Comparison of ENCODE assay signal across 28 cellular contexts in the genomic region with DNA sequence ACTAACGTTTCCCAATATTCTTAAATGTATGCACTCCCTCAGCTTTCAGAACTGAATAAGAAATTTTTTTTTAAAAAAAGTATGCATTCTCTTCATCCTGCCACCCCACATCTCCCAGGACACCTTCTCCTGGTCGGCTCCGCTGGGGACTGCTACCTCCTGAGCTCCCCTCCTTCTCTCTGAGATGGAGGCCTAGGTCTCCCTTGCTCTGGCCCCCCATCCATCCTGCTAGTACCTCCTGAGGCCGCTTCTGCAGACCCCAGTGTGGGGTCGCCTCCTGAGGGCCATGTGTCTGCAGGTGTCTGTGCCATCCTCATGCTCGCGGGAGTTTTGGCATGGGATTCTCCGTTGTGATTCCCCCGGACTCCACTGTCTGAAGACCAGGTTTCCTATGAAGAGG. TPM values are rescaled to one million over a fixed set of nuclear protein-coding genes. Genes with fewer than 3 reads are reported as not detected.
DNase-seq lines count a peak whose midpoint lies in the region; ATAC-seq and TF ChIP-seq lines count a peak whose summit lies in the region.
"Had no signal": no experiment of that assay in that cellular context is flagged by ENCODE, and none has a peak within 500 bp of the region (broad histone marks: within the 10 kb centered on the region; RNA-seq: fewer than 3 reads in every experiment).

No MANE protein-coding gene starts in this region.

- peak overlapping the region in 8 of 10 donors; percentile 25 to 75 (median 60) for H3K4me3 Mint-ChIP-seq in naive thymus-derived CD4-positive, alpha-beta T cell
- H3K4me3 Mint-ChIP-seq: activated CD8-positive, alpha-beta T cell treated with anti-CD3 and anti-CD28 coated beads, Interleukin-2, amount 10 ng/mL, durations not matched to agents 7 days and 5 days; mesothelial cell of epicardium; type B pancreatic cell had no signal

- WGBS in right cardiac atrium = 80% methylated on average over 9 of the region's 9 CpGs
- WGBS in thyroid gland, 2 donors = 75 to 91% methylated on average over 9 of the region's 9 CpGs

- no peaks in the 10 kb centered on the region for H3K27me3 ChIP-seq in right cardiac atrium (ENCODE audit: control insufficient read depth, insufficient read depth)
- no peaks in the 10 kb centered on the region for H3K27me3 ChIP-seq in naive thymus-derived CD4-positive, alpha-beta T cell (ENCODE audit: control insufficient read depth in 2 of 2, insufficient read depth in 2 of 2, low read length in 2 of 2)
- no peaks in the 10 kb centered on the region for H3K27me3 ChIP-seq in thyroid gland
- H3K27me3 ChIP-seq: neutrophil had no signal

- peak overlapping the region; percentile 8 for H3K9ac ChIP-seq in SK-N-MC (ENCODE audit: insufficient read length)
- H3K9ac ChIP-seq: GM23248 had no signal

- peaks cover 5 to 72% (median 55%) of the 10 kb centered on the region in 7 donors for H3K4me1 Mint-ChIP-seq in naive thymus-derived CD4-positive, alpha-beta T cell
- H3K4me1 Mint-ChIP-seq: mesothelial cell of epicardium had no signal

- no peaks in the 10 kb centered on the region for H3K9me3 ChIP-seq in right cardiac atrium (ENCODE audit: control insufficient read depth, low read length)
- no peaks in the 10 kb centered on the region for H3K9me3 ChIP-seq in SK-N-MC (ENCODE audit: low read depth, low read length)
- H3K9me3 ChIP-seq in naive thymus-derived CD4-positive, alpha-beta T cell (ENCODE audit: control insufficient read depth in 2 of 3, low read length in 3 of 3) = no peaks in the 10 kb centered on the region
- no peaks in the 10 kb centered on the region for H3K9me3 ChIP-seq in thyroid gland
- H3K9me3 ChIP-seq: neutrophil had no signal

- DNase-seq in right cardiac atrium (peak in 2 of 3 donors; percentile 42 to 54), left ventricle myocardium superior (no peak), SK-N-MC (ENCODE audit: low read depth, low spot score) (no peak), thyroid gland (no peak), omental fat pad (ENCODE audit: low spot score) (no peak), NCI-H510A treated with DMSO at 0.1 percent for 48 hours (lab: John Stamatoyannopoulos, UW) (no peak), DMS53 (lab: John Stamatoyannopoulos, UW) (no peak)
- no peak for DNase-seq in naive thymus-derived CD4-positive, alpha-beta T cell
- DNase-seq: activated CD4-positive, alpha-beta T cell treated with anti-CD3 and anti-CD28 coated beads for 4 hours; activated CD8-positive, alpha-beta T cell treated with anti-CD3 and anti-CD28 coated beads, Interleukin-2, amount 10 ng/mL, durations not matched to agents 7 days and 5 days; DND-41; effector CD4-positive, alpha-beta T cell; erythroblast; glutamatergic neuron; NCI-H146; NCI-H226; NCI-H69; small intestine; stimulated activated naive CD8-positive, alpha-beta T cell treated with anti-CD3 and anti-CD28 coated beads, Interleukin-15, amount 100 ng/mL, for 72 hours had no signal

- peaks cover 9 to 49% (median 33%) of the 10 kb centered on the region in 5 donors for H3K36me3 Mint-ChIP-seq in naive thymus-derived CD4-positive, alpha-beta T cell

- peaks cover 17% of the 10 kb centered on the region for H3K36me3 ChIP-seq in SK-N-MC (ENCODE audit: insufficient read depth, low read length)
- H3K36me3 ChIP-seq in naive thymus-derived CD4-positive, alpha-beta T cell (ENCODE audit: control insufficient read depth in 2 of 3, insufficient read depth in 3 of 3, low read length in 3 of 3) = peaks cover 0 to 90% (median 7%) of the 10 kb centered on the region in 3 experiments
- peaks cover 3 to 16% of the 10 kb centered on the region in 2 donors for H3K36me3 ChIP-seq in thyroid gland

- intact Hi-C loops in right cardiac atrium (cut with DNase I) (no loop called here), left ventricle myocardium superior (cut with micrococcal nuclease) (no loop called here), thyroid gland (cut with DNase I) (no loop called here)
- intact Hi-C loops in naive thymus-derived CD4-positive, alpha-beta T cell (cut with micrococcal nuclease) = loop anchor here in 1 of 2 donors (1.0 kb wide), 1 partner anchor 19 kb away; no protein-coding TSS in a partner anchor

- TF ChIP-seq CTCF in thyroid gland (IDR thresholded peaks at IDR 0.05) (no peak), omental fat pad (IDR thresholded peaks at IDR 0.05) (no peak)

- no peaks in the 10 kb centered on the region for H3K9me3 Mint-ChIP-seq in naive thymus-derived CD4-positive, alpha-beta T cell
- H3K9me3 Mint-ChIP-seq: activated naive CD4-positive, alpha-beta T cell treated with anti-CD3 and anti-CD28 coated beads, Interleukin-2, amount 50 U/mL, for 72 hours; mesothelial cell of epicardium; stimulated activated naive CD8-positive, alpha-beta T cell treated with anti-CD3 and anti-CD28 coated beads, Interleukin-15, amount 100 ng/mL, for 72 hours; type B pancreatic cell had no signal

- ATAC-seq in right cardiac atrium = no peak
- no peak for ATAC-seq in left ventricle myocardium superior
- no peak for ATAC-seq in naive thymus-derived CD4-positive, alpha-beta T cell
- no peak for ATAC-seq in omental fat pad (ENCODE audit: low FRiP score)
- ATAC-seq: activated CD8-positive, alpha-beta T cell treated with anti-CD3 and anti-CD28 coated beads, Interleukin-2, amount 10 ng/mL, durations not matched to agents 7 days and 5 days; activated naive CD4-positive, alpha-beta T cell treated with anti-CD3 and anti-CD28 coated beads, Interleukin-2, amount 50 U/mL, for 72 hours; stimulated activated naive CD8-positive, alpha-beta T cell treated with anti-CD3 and anti-CD28 coated beads, Interleukin-15, amount 100 ng/mL, for 72 hours had no signal

- H3K27ac ChIP-seq in right cardiac atrium (ENCODE audit: low read length) (peak overlapping the region; percentile 4), SK-N-MC (peak overlapping the region; percentile 69), thyroid gland (peak overlapping the region in 2 of 3 donors; percentile 37 to 64)
- no peak overlapping the region for H3K27ac ChIP-seq in naive thymus-derived CD4-positive, alpha-beta T cell (ENCODE audit: low read depth, low read length)
- H3K27ac ChIP-seq: GM23248, neutrophil had no signal

- POLR2A ChIA-PET in naive thymus-derived CD4-positive, alpha-beta T cell (lab: Charles Lee) = no interaction called here

- peak overlapping the region in 8 of 9 donors; percentile 85 to 99 (median 94) for H3K27ac Mint-ChIP-seq in naive thymus-derived CD4-positive, alpha-beta T cell
- H3K27ac Mint-ChIP-seq: mesothelial cell of epicardium, type B pancreatic cell had no signal

- CTCF ChIA-PET in naive thymus-derived CD4-positive, alpha-beta T cell (lab: Charles Lee) = no interaction called here

- H3K27me3 Mint-ChIP-seq in naive thymus-derived CD4-positive, alpha-beta T cell = no peaks in the 10 kb centered on the region
- H3K27me3 Mint-ChIP-seq: stimulated activated naive CD8-positive, alpha-beta T cell treated with anti-CD3 and anti-CD28 coated beads, Interleukin-15, amount 100 ng/mL, for 72 hours; type B pancreatic cell had no signal

- TF ChIP-seq POLR2A in thyroid gland (IDR thresholded peaks at IDR 0.05) = no peak

- H3K4me1 ChIP-seq in right cardiac atrium (ENCODE audit: control insufficient read depth, insufficient read depth, low read length) (peaks cover 3% of the 10 kb centered on the region), thyroid gland (peaks cover 19 to 39% of the 10 kb centered on the region in 2 donors)
- H3K4me1 ChIP-seq in naive thymus-derived CD4-positive, alpha-beta T cell (ENCODE audit: control insufficient read depth in 2 of 2, insufficient read depth in 2 of 2, low read length in 2 of 2) = peaks cover 0 to 24% of the 10 kb centered on the region in 2 donors

- H3K4me3 ChIP-seq in right cardiac atrium (ENCODE audit: low read length) = no peak overlapping the region
- peak overlapping the region; percentile 53; the same call in 1 of the 2 replicates for H3K4me3 ChIP-seq in SK-N-MC
- no peak overlapping the region for H3K4me3 ChIP-seq in naive thymus-derived CD4-positive, alpha-beta T cell (ENCODE audit: low read length)
- H3K4me3 ChIP-seq in thyroid gland (replicated peaks in 1 of 3) = no peak overlapping the region
- H3K4me3 ChIP-seq: GM23248 had no signal

RNA-seq across cellular contexts. Expression of gene FAM118A, which starts 27.8 kb away (rescaled TPM):
- 10 to 100 TPM; 26.5 to 31.8 (median 28.4) TPM for total RNA-seq in right cardiac atrium
- polyA plus RNA-seq in right cardiac atrium = 21.1 TPM
- total RNA-seq in left ventricle myocardium superior = 20.7 TPM
- 100 to 1,000 TPM in 4 of 5 experiments, 10 to 100 TPM in 1; 61.3 to 216 (median 111) TPM for total RNA-seq in naive thymus-derived CD4-positive, alpha-beta T cell
- polyA plus RNA-seq in naive thymus-derived CD4-positive, alpha-beta T cell = 10 to 100 TPM; 54.0 to 81.6 TPM
- 100 to 1,000 TPM in 1 of 4 donors, 10 to 100 TPM in 3; 15.7 to 104 (median 75.3) TPM for total RNA-seq in thyroid gland
- 10 to 100 TPM; 16.9 to 59.0 (median 33.7) TPM for total RNA-seq in omental fat pad

RNA-seq across cellular contexts. Expression of gene UPK3A, which starts 52.8 kb away (rescaled TPM):
- total RNA-seq in right cardiac atrium (not detected), left ventricle myocardium superior (0.25 TPM), thyroid gland (1 to 10 TPM in 3 of 4 donors, not detected in 1; 2.1 to 3.9 (median 2.6) TPM), omental fat pad (not detected)
- polyA plus RNA-seq in right cardiac atrium = not detected
- total RNA-seq in naive thymus-derived CD4-positive, alpha-beta T cell = under 1 TPM in 1 of 5 experiments, not detected in 4; 0.61 TPM
- polyA plus RNA-seq in naive thymus-derived CD4-positive, alpha-beta T cell = under 1 TPM in 1 of 2 donors, not detected in 1; 0.25 TPM
- total RNA-seq: activated CD8-positive, alpha-beta T cell treated with anti-CD3 and anti-CD28 coated beads, Interleukin-2, amount 10 ng/mL, durations not matched to agents 7 days and 5 days; activated naive CD4-positive, alpha-beta T cell treated with anti-CD3 and anti-CD28 coated beads, Interleukin-2, amount 50 U/mL, for 72 hours; aorta; GM23248 had no signal
- polyA plus RNA-seq: AG04450, aorta, BJ, GM23248, keratinocyte had no signal

Comparison
In these comparisons a context has a peak if more than half of its experiments do, and no peak if none do; other contexts are left out.
1. DNase-seq: peak in right cardiac atrium (2 of 3); none in left ventricle myocardium superior (single experiment), SK-N-MC (single experiment), naive thymus-derived CD4-positive, alpha-beta T cell (0 of 9), thyroid gland (0 of 2), omental fat pad (single experiment), NCI-H510A treated with DMSO at 0.1 percent for 48 hours (single experiment) and DMS53 (single experiment).